In genomic region chr22:43838161-43838560, GRCh38 we compare ENCODE assay signal across 21 cellular contexts. TPM values are rescaled to one million over a fixed set of nuclear protein-coding genes. Genes with fewer than 3 reads are reported as not detected.
DNase-seq lines count a peak whose midpoint lies in the region; TF ChIP-seq lines count a peak whose summit lies in the region.
"Had no signal": no experiment of that assay in that cellular context is flagged by ENCODE, and none has a peak within 500 bp of the region (broad histone marks: within the 10 kb centered on the region; RNA-seq: fewer than 3 reads in every experiment).

No MANE protein-coding gene starts in this region.

- peak; percentile 38 for DNase-seq in A673 (ENCODE audit: low spot score)
- no peak for DNase-seq in neuronal stem cell (ENCODE audit: low spot score)
- no peak for DNase-seq in type B pancreatic cell (ENCODE audit: extremely low spot score, unreplicated experiment)
- no peak for DNase-seq in cortex of kidney (lab: John Stamatoyannopoulos, UW)
- DNase-seq in globus pallidus (ENCODE audit: low spot score), result no peak
- DNase-seq in brain microvascular endothelial cell, result no peak
- DNase-seq: 8988T; CD4-positive, alpha-beta T cell; DMS 273 treated with DMSO at 0.1 percent for 48 hours; DMS79; EL; GDM1; GM23248; H9 had no signal

- H3K9ac ChIP-seq in BLaER1 treated with 17β-estradiol and CSF1 and Interleukin-3, amounts not matched to agents 10 nM and 100 nM, result no peak overlapping the region
- no peak overlapping the region for H3K9ac ChIP-seq in neuronal stem cell (ENCODE audit: low read depth, low read length, poor library complexity)
- H3K9ac ChIP-seq: GM23248 had no signal

- no peaks in the 10 kb centered on the region for H3K9me3 ChIP-seq in A673 (ENCODE audit: low read depth, low read length, poor library complexity, severe bottlenecking)
- no peaks in the 10 kb centered on the region for H3K9me3 ChIP-seq in BLaER1 treated with 17β-estradiol and CSF1 and Interleukin-3, amounts not matched to agents 10 nM and 100 nM (replicated peaks in 1 of 11)
- peaks cover 0 to 2% of the 10 kb centered on the region in 2 donors for H3K9me3 ChIP-seq in neuronal stem cell (replicated peaks in 1 of 2; ENCODE audit: control insufficient read depth in 2 of 2, insufficient read depth in 1 of 2, low read depth in 1 of 2, low read length in 2 of 2)
- H3K9me3 ChIP-seq: A549 had no signal

- no peak overlapping the region for H3K4me3 ChIP-seq in A673 (ENCODE audit: low read depth, low read length, poor library complexity, severe bottlenecking)
- no peak overlapping the region for H3K4me3 ChIP-seq in BLaER1 treated with 17β-estradiol and CSF1 and Interleukin-3, amounts not matched to agents 10 nM and 100 nM
- H3K4me3 ChIP-seq in neuronal stem cell (ENCODE audit: low read length in 2 of 2), result no peak overlapping the region
- no peak overlapping the region for H3K4me3 ChIP-seq in brain microvascular endothelial cell (ENCODE audit: low read depth, low read length)
- H3K4me3 ChIP-seq: A549, GM12878, GM23248 had no signal

- no peak overlapping the region for H4K91ac ChIP-seq in neuronal stem cell (ENCODE audit: low read depth, low read length, poor library complexity)

- peaks cover 12% of the 10 kb centered on the region for H3K4me1 ChIP-seq in A673 (ENCODE audit: insufficient read depth, low read length, poor library complexity, severe bottlenecking)
- H3K4me1 ChIP-seq in BLaER1 treated with 17β-estradiol and CSF1 and Interleukin-3, amounts not matched to agents 10 nM and 100 nM, result peaks cover 0 to 74% (median 55%) of the 10 kb centered on the region in 10 experiments; a peak in 15 of 20 replicates
- H3K4me1 ChIP-seq in neuronal stem cell (ENCODE audit: control insufficient read depth in 2 of 2, insufficient read depth in 1 of 2, low read depth in 1 of 2, low read length in 2 of 2), result peaks cover 0 to 2% of the 10 kb centered on the region in 2 donors
- H3K4me1 ChIP-seq: A549 had no signal

- H3K4me1 Mint-ChIP-seq in type B pancreatic cell (ENCODE audit: unreplicated experiment), result no peaks in the 10 kb centered on the region
- H3K4me1 Mint-ChIP-seq: CD14-positive monocyte; CD8-positive, alpha-beta memory T cell; H9 had no signal

- H3K27ac ChIP-seq in A673 (ENCODE audit: low read depth, low read length, poor library complexity, severe bottlenecking) (no peak overlapping the region), neuronal stem cell (replicated peaks; ENCODE audit: low read length) (no peak overlapping the region), brain microvascular endothelial cell (no peak overlapping the region)
- H3K27ac ChIP-seq in BLaER1 treated with 17β-estradiol and CSF1 and Interleukin-3, amounts not matched to agents 10 nM and 100 nM, result no peak overlapping the region
- H3K27ac ChIP-seq: A549, GM23248 had no signal

- intact Hi-C loops in A673 (cut with micrococcal nuclease; ENCODE audit: unreplicated experiment), result no loop called here

- no peaks in the 10 kb centered on the region for H3K27me3 Mint-ChIP-seq in type B pancreatic cell

- H2BK12ac ChIP-seq in neuronal stem cell (ENCODE audit: low read length), result no peak overlapping the region

- CTCF ChIA-PET in A673 (lab: Charles Lee), result no interaction called here

- no peak overlapping the region for H3K4ac ChIP-seq in neuronal stem cell (ENCODE audit: low read length)

- no peaks in the 10 kb centered on the region for H3K36me3 Mint-ChIP-seq in type B pancreatic cell
- H3K36me3 Mint-ChIP-seq: CD14-positive monocyte; CD8-positive, alpha-beta memory T cell had no signal

- H3K79me1 ChIP-seq in neuronal stem cell (ENCODE audit: low read depth, low read length), result peaks cover 3% of the 10 kb centered on the region

- H3K27ac Mint-ChIP-seq in type B pancreatic cell, result peak overlapping the region; percentile 53
- H3K27ac Mint-ChIP-seq: CD14-positive monocyte; CD4-positive, alpha-beta T cell; CD8-positive, alpha-beta memory T cell had no signal

- H3K27me3 ChIP-seq in A673 (replicated peaks; ENCODE audit: insufficient read depth, low read depth, low read length, poor library complexity), result no peaks in the 10 kb centered on the region
- no peaks in the 10 kb centered on the region for H3K27me3 ChIP-seq in BLaER1 treated with 17β-estradiol and CSF1 and Interleukin-3, amounts not matched to agents 10 nM and 100 nM
- H3K27me3 ChIP-seq in neuronal stem cell (ENCODE audit: control insufficient read depth in 3 of 3, insufficient read depth in 3 of 3, low read depth in 1 of 3, low read length in 3 of 3), result no peaks in the 10 kb centered on the region
- no peaks in the 10 kb centered on the region for H3K27me3 ChIP-seq in brain microvascular endothelial cell (replicated peaks)

- no peak overlapping the region for H2AFZ ChIP-seq in neuronal stem cell (ENCODE audit: low read length)
- H2AFZ ChIP-seq: GM23248 had no signal

- H3K18ac ChIP-seq in neuronal stem cell (ENCODE audit: low read length), result peak overlapping the region; percentile 57

- no peak overlapping the region for H3K4me3 Mint-ChIP-seq in type B pancreatic cell
- H3K4me3 Mint-ChIP-seq: CD14-positive monocyte; CD4-positive, alpha-beta T cell; CD8-positive, alpha-beta memory T cell; H9 had no signal

- H2AK5ac ChIP-seq in neuronal stem cell (ENCODE audit: low read depth, low read length), result no peak overlapping the region

- H2BK120ac ChIP-seq in neuronal stem cell (ENCODE audit: low read depth, low read length), result no peak overlapping the region

- H4K8ac ChIP-seq in neuronal stem cell (ENCODE audit: low read depth, low read length), result no peak overlapping the region

- peak overlapping the region in 7 of 11 experiments; percentile 6 to 42 (median 27); a peak in 7 of 22 replicates for H3K4me2 ChIP-seq in BLaER1 treated with 17β-estradiol and CSF1 and Interleukin-3, amounts not matched to agents 10 nM and 100 nM
- H3K4me2 ChIP-seq in neuronal stem cell (ENCODE audit: insufficient read depth, low read length, poor library complexity, severe bottlenecking), result no peak overlapping the region
- H3K4me2 ChIP-seq: A549 had no signal

- H3K36me3 ChIP-seq in A673 (ENCODE audit: insufficient read depth, low read length, poor library complexity, severe bottlenecking) (no peaks in the 10 kb centered on the region), neuronal stem cell (replicated peaks in 1 of 2; ENCODE audit: control insufficient read depth in 2 of 2, insufficient read depth in 2 of 2, low read length in 2 of 2) (peaks cover 5 to 32% of the 10 kb centered on the region in 2 donors), brain microvascular endothelial cell (replicated peaks) (no peaks in the 10 kb centered on the region)
- no peaks in the 10 kb centered on the region for H3K36me3 ChIP-seq in BLaER1 treated with 17β-estradiol and CSF1 and Interleukin-3, amounts not matched to agents 10 nM and 100 nM

- POLR2A ChIA-PET in A673 (lab: Charles Lee; ENCODE audit: low non-redundant PET), result no interaction called here

- TF ChIP-seq CTCF in A673 (conservative IDR thresholded peaks at IDR 0.05; ENCODE audit: low read depth, low read length) (no peak), type B pancreatic cell (conservative IDR thresholded peaks at IDR 0.05) (no peak), brain microvascular endothelial cell (IDR thresholded peaks at IDR 0.05; ENCODE audit: low read depth, low read length, missing control alignments) (no peak)

- peaks cover 0 to 8% (median 0%) of the 10 kb centered on the region in 11 experiments; a peak in 2 of 22 replicates for H4K20me1 ChIP-seq in BLaER1 treated with 17β-estradiol and CSF1 and Interleukin-3, amounts not matched to agents 10 nM and 100 nM

- in situ Hi-C loops in brain microvascular endothelial cell (cut with HindIII; ENCODE audit: low pct_ligation_motif_present, low sequenced_read_pairs), result no loop called here

- H3K23ac ChIP-seq in neuronal stem cell (ENCODE audit: low read depth, low read length, poor library complexity), result peak overlapping the region; percentile 65

- no TSS peak for BruUV-seq in A673 (replicated peaks; lab: Mats Ljungman, UMichigan)

- peak overlapping the region; percentile 82 for H2BK5ac ChIP-seq in neuronal stem cell (ENCODE audit: low read length)

- no peak overlapping the region for H3K14ac ChIP-seq in neuronal stem cell (ENCODE audit: low read length)

- H2BK15ac ChIP-seq in neuronal stem cell (ENCODE audit: low read length), result no peak overlapping the region

- no peaks in the 10 kb centered on the region for H3K9me3 Mint-ChIP-seq in type B pancreatic cell
- H3K9me3 Mint-ChIP-seq: CD4-positive, alpha-beta T cell; CD8-positive, alpha-beta memory T cell; H9 had no signal

- no CpG with 5 or more reads among the region's 10 CpGs for WGBS in neuronal stem cell (ENCODE audit: extremely low coverage in 2 of 2, insufficient read length in 2 of 2, insufficient replicate concordance in 1 of 2), 2 donors

RNA-seq across cellular contexts. Expression of gene SULT4A1, which starts 24.2 kb away (rescaled TPM):
- 0.15 and 0.33 TPM in 2 replicates for total RNA-seq in A673 (2021)
- 7.1 TPM for polyA plus RNA-seq in neuronal stem cell (2013, experiment 1 of 2)
- polyA plus RNA-seq in neuronal stem cell (2013, experiment 2 of 2), result 7.0 TPM
- 7.5 and 10.8 TPM in 2 replicates for total RNA-seq in type B pancreatic cell (ENCODE audit: low replicate concordance)
- total RNA-seq: CD4-positive, alpha-beta T cell; CD8-positive, alpha-beta memory T cell; GM12878; GM23248 had no signal
- polyA plus RNA-seq: A549; CD14-positive monocyte; CD8-positive, alpha-beta memory T cell; GM12878; GM23248 had no signal

RNA-seq across cellular contexts. Expression of gene EFCAB6, which starts 26.1 kb away (rescaled TPM):
- total RNA-seq in A673 (2021) (0.41 and 0.59 TPM in 2 replicates), type B pancreatic cell (ENCODE audit: low replicate concordance) (4.2 and 5.3 TPM in 2 replicates)
- 0.49 TPM for polyA plus RNA-seq in neuronal stem cell (2013, experiment 1 of 2)
- 0.48 TPM for polyA plus RNA-seq in neuronal stem cell (2013, experiment 2 of 2)
- polyA plus RNA-seq: CD14-positive monocyte had no signal

RNA-seq across cellular contexts. Expression of gene PNPLA5, which starts 53.7 kb away (rescaled TPM):
- not detected in 2 replicates for total RNA-seq in A673 (2021)
- not detected for polyA plus RNA-seq in neuronal stem cell (2013, experiment 1 of 2)
- polyA plus RNA-seq in neuronal stem cell (2013, experiment 2 of 2), result not detected
- total RNA-seq in type B pancreatic cell (ENCODE audit: low replicate concordance), result not detected in 2 replicates
- total RNA-seq: CD4-positive, alpha-beta T cell; CD8-positive, alpha-beta memory T cell; GM12878; GM23248; H4 had no signal
- polyA plus RNA-seq: A549; BJ; CD14-positive monocyte; CD8-positive, alpha-beta memory T cell; GM12878; GM23248 had no signal
